20 cellular contexts compared by ENCODE assay signal in the genomic region with DNA sequence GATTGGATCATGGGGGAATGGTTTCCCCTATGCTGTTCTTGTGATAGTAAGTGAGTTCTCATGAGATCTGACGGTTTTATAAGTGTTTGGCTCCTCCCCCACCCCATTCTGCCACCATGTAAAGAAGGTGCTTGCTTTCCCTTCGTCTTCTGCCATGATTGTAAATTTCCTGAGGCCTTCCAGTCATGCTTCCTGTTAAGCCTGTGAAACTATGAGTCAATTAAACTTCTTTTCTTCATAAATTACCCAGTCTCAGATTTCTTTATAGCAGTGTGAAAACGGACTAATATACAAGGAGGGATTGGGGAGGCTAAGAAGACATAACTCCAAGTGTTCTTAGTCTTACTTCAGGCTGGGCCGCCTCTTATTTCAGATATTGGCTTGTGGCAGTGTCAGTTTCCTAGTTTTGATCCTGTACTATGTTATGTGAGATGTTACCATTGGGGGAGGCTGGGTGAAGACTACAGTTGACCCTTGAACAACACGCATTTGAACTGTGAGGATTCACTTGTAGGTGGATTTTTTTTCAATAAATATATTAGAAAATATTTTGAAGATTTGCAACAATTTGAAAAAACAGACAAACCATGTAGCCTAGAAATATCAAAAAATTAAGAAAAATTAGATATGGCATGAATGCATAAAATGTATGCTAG. TPM values are rescaled to one million over a fixed set of nuclear protein-coding genes. Genes with fewer than 3 reads are reported as not detected.
DNase-seq lines count a peak whose midpoint lies in the region; ATAC-seq and TF ChIP-seq lines count a peak whose summit lies in the region.
"Had no signal": no experiment of that assay in that cellular context is flagged by ENCODE, and none has a peak within 500 bp of the region (broad histone marks: within the 10 kb centered on the region; RNA-seq: fewer than 3 reads in every experiment).

No MANE protein-coding gene starts in this region.

- ATAC-seq in GM18505 (IDR thresholded peaks at IDR 0.05; ENCODE audit: unreplicated experiment) (no peak), natural killer cell (no peak)
- ATAC-seq: stimulated activated memory B cell treated with anti-CD40 and anti-IgM and Interleukin-4, amounts not matched to agents 10 μg/mL and 1 μg/mL and 100 μg/mL, for 72 hours had no signal

- TF ChIP-seq POLR2A in GM18505 (IDR thresholded peaks at IDR 0.05; ENCODE audit: borderline replicate concordance, extremely low read depth, insufficient read depth, insufficient read length): no peak

- CTCF ChIA-PET in Calu3 (lab: Charles Lee): interaction anchor here (0.6 to 1.7 kb wide), 6 partner anchors 10 to 169 kb away, joined by 3 to 5 read pairs (median 4); no protein-coding TSS in a partner anchor

- H3K36me3 Mint-ChIP-seq in Calu3 (ENCODE audit: insufficient read depth, unreplicated experiment): peaks cover 24% of the 10 kb centered on the region
- peaks cover 56% of the 10 kb centered on the region for H3K36me3 Mint-ChIP-seq in nephron progenitor cell (ENCODE audit: low read depth)
- peaks cover 13% of the 10 kb centered on the region for H3K36me3 Mint-ChIP-seq in natural killer cell

- DNase-seq in Calu3 (no peak), LHCN-M2 (ENCODE audit: low read depth) (peak; percentile 13), dermis blood vessel endothelial cell (peak; percentile 47), nephron progenitor cell (no peak), GM19238 (ENCODE audit: insufficient read length, low spot score) (no peak), natural killer cell (no peak)
- DNase-seq: activated B cell treated with CpG ODN at 0.5 μM for 24 hours; activated naive CD4-positive, alpha-beta T cell treated with anti-CD3 and anti-CD28 coated beads, Interleukin-2, amount 10 ng/mL, durations not matched to agents 7 days and 5 days; amniotic stem cell; CD4-positive, CD25-positive, alpha-beta regulatory T cell; heart left ventricle; Kasumi-1; naive B cell; NCI-H1092; NCI-H187; NCI-H526; spleen; stimulated activated CD4-positive, alpha-beta T cell treated with anti-CD3 and anti-CD28 coated beads, Interleukin-4, amount 100 ng/mL, for 1 hour had no signal

- peaks cover 7% of the 10 kb centered on the region for H3K9me3 Mint-ChIP-seq in Calu3 (ENCODE audit: low read depth, unreplicated experiment)
- H3K9me3 Mint-ChIP-seq in nephron progenitor cell: peaks cover 44% of the 10 kb centered on the region
- no peaks in the 10 kb centered on the region for H3K9me3 Mint-ChIP-seq in natural killer cell

- H3K27me3 Mint-ChIP-seq in Calu3 (ENCODE audit: unreplicated experiment): no peaks in the 10 kb centered on the region
- H3K27me3 Mint-ChIP-seq in nephron progenitor cell (ENCODE audit: low read depth, poor library complexity): peaks cover 3% of the 10 kb centered on the region
- H3K27me3 Mint-ChIP-seq in natural killer cell (ENCODE audit: low read depth in 2 of 2): no peaks in the 10 kb centered on the region
- H3K27me3 Mint-ChIP-seq: activated B cell treated with CpG ODN at 0.5 μM for 24 hours; activated naive CD4-positive, alpha-beta T cell treated with anti-CD3 and anti-CD28 coated beads, Interleukin-2, amount 10 ng/mL, durations not matched to agents 7 days and 5 days; CD4-positive, CD25-positive, alpha-beta regulatory T cell; naive B cell; stimulated activated memory B cell treated with anti-CD40 and anti-IgM and Interleukin-4, amounts not matched to agents 10 μg/mL and 1 μg/mL and 100 μg/mL, for 72 hours had no signal

- intact Hi-C loops in Calu3 (cut with micrococcal nuclease; ENCODE audit: unreplicated experiment) (no loop called here), natural killer cell (cut with micrococcal nuclease) (no loop called here)

- BruUV-seq in Calu3 (replicated peaks; lab: Mats Ljungman, UMichigan): no TSS peak

- H3K4me1 Mint-ChIP-seq in Calu3 (ENCODE audit: low read depth, unreplicated experiment): peaks cover 36% of the 10 kb centered on the region
- no peaks in the 10 kb centered on the region for H3K4me1 Mint-ChIP-seq in nephron progenitor cell
- peaks cover 9 to 14% of the 10 kb centered on the region in 2 donors for H3K4me1 Mint-ChIP-seq in natural killer cell
- H3K4me1 Mint-ChIP-seq: activated B cell treated with CpG ODN at 0.5 μM for 24 hours; activated naive CD4-positive, alpha-beta T cell treated with anti-CD3 and anti-CD28 coated beads, Interleukin-2, amount 10 ng/mL, durations not matched to agents 7 days and 5 days had no signal

- no peak overlapping the region for H3K4me3 Mint-ChIP-seq in Calu3 (ENCODE audit: low read depth, unreplicated experiment)
- H3K4me3 Mint-ChIP-seq in nephron progenitor cell: no peak overlapping the region
- H3K4me3 Mint-ChIP-seq in natural killer cell: no peak overlapping the region
- H3K4me3 Mint-ChIP-seq: activated B cell treated with CpG ODN at 0.5 μM for 24 hours; activated naive CD4-positive, alpha-beta T cell treated with anti-CD3 and anti-CD28 coated beads, Interleukin-2, amount 10 ng/mL, durations not matched to agents 7 days and 5 days; CD4-positive, CD25-positive, alpha-beta regulatory T cell; naive B cell; stimulated activated memory B cell treated with anti-CD40 and anti-IgM and Interleukin-4, amounts not matched to agents 10 μg/mL and 1 μg/mL and 100 μg/mL, for 72 hours had no signal

- peak overlapping the region; percentile 45 for H3K27ac Mint-ChIP-seq in Calu3 (ENCODE audit: unreplicated experiment)
- H3K27ac Mint-ChIP-seq in nephron progenitor cell: peak overlapping the region; percentile 55
- H3K27ac Mint-ChIP-seq in natural killer cell: no peak overlapping the region
- H3K27ac Mint-ChIP-seq: activated B cell treated with CpG ODN at 0.5 μM for 24 hours; activated naive CD4-positive, alpha-beta T cell treated with anti-CD3 and anti-CD28 coated beads, Interleukin-2, amount 10 ng/mL, durations not matched to agents 7 days and 5 days; CD4-positive, CD25-positive, alpha-beta regulatory T cell; naive B cell; stimulated activated memory B cell treated with anti-CD40 and anti-IgM and Interleukin-4, amounts not matched to agents 10 μg/mL and 1 μg/mL and 100 μg/mL, for 72 hours had no signal

- TF ChIP-seq CTCF in Calu3 (IDR thresholded peaks at IDR 0.05; ENCODE audit: unreplicated experiment) (no peak), nephron progenitor cell (IDR thresholded peaks at IDR 0.05) (no peak), natural killer cell (IDR thresholded peaks at IDR 0.05) (no peak)

RNA-seq across cellular contexts. Expression of a gene that starts 44.9 kb away (rescaled TPM):
- total RNA-seq in Calu3 (2022) (90.7 and 104 TPM in 2 replicates), LHCN-M2 (2014; rRNA removed) (43.2 and 53.2 TPM in 2 replicates), dermis blood vessel endothelial cell (82.5 and 94.6 TPM in 2 replicates), natural killer cell (10 to 100 TPM; 40.7 to 51.1 (median 43.6) TPM)
- 20.0 TPM for polyA plus RNA-seq in LHCN-M2 (2012)

Comparison
In these comparisons a context has a peak if more than half of its experiments do, and no peak if none do; other contexts are left out.
1. DNase-seq: peak in LHCN-M2 (single experiment) and dermis blood vessel endothelial cell (single experiment); none in Calu3 (single experiment), nephron progenitor cell (single experiment), GM19238 (single experiment) and natural killer cell (single experiment).
2. H3K27ac Mint-ChIP-seq: peak in Calu3 (single experiment) and nephron progenitor cell (single experiment); none in natural killer cell (0 of 2).